Comparison of ENCODE assay signal across 8 cellular contexts in the genomic region with DNA sequence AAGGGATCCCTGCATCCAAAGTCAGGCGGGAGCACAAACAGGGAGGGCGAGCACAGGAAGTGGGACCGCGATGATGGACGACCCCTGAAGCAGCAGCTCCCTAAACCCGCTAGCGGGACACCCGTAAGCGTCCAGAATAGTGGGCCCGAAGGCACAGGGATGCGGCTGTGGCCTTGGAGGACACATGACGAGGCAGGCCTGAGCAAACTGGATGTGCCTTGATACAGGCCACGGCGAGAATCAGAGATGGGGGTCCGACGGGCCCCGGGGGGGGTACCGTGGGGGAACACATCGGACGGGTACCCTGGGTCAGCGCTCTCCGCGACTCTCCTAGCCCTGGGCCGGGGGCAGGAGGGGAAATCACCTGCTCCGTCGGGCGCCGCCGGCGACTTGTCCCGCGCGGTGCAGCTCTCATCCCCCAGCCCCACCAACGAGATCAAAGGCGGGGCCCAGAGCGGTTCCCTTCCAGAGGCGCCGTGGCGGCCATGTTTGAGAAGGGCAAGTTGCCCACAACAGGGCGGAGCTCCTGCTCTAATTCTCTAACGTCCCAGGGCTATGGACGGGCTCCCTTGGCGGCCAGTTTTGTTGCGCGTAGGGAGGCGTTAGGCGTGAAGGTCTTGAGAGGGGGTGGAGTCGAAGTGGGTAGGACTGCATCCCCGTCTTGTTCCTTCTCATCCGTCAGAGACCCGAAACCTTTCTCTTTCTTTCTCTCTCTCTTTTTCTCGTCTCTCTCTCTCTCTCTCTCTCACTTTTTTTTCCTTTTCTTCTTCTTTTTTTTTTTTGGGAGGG. TPM values are rescaled to one million over a fixed set of nuclear protein-coding genes. Genes with fewer than 3 reads are reported as not detected.
A peak's percentile ranks its signal among the peaks of the same experiment; 100 is the strongest.
DNase-seq lines count a peak whose midpoint lies in the region; ATAC-seq and TF ChIP-seq lines count a peak whose summit lies in the region.

CUEDC2 (minus strand) TSS at position 413 of the 789 bp plus-strand sequence. CDS start 7,386 bp downstream, outside the sequence.

- H3K36me3 ChIP-seq in osteoblast (ENCODE audit: insufficient read depth, low read length) (peaks cover 5% of the 10 kb centered on the region), thymus (ENCODE audit: control insufficient read depth, insufficient read depth) (no peaks in the 10 kb centered on the region)

- H4K20me1 ChIP-seq in osteoblast (ENCODE audit: insufficient read depth, low read length), result no peaks in the 10 kb centered on the region

- no peak for TF ChIP-seq CTCF in GM10266 (IDR thresholded peaks at IDR 0.05; ENCODE audit: control insufficient read depth, insufficient read depth, low read depth, missing control alignments)
- TF ChIP-seq CTCF in osteoblast (IDR thresholded peaks at IDR 0.05; ENCODE audit: extremely low read depth, low read depth, low read length), result no peak

- peaks cover 14% of the 10 kb centered on the region for H3K79me2 ChIP-seq in osteoblast (ENCODE audit: insufficient read depth, low read length)

- under 1% methylated on average over 52 of the region's 52 CpGs for WGBS in thymus

- H3K9me3 Mint-ChIP-seq in activated naive CD8-positive, alpha-beta T cell (ENCODE audit: low read depth), result no peaks in the 10 kb centered on the region

- peak within 1 kb of the TSS; percentile 90 for H3K27ac Mint-ChIP-seq in activated naive CD8-positive, alpha-beta T cell

- H3K27me3 ChIP-seq in osteoblast (ENCODE audit: insufficient read depth, low read length) (no peaks in the 10 kb centered on the region), thymus (ENCODE audit: control insufficient read depth, insufficient read depth) (peaks cover 2% of the 10 kb centered on the region)

- H3K9me3 ChIP-seq in osteoblast (ENCODE audit: low read depth, low read length) (no peaks in the 10 kb centered on the region), thymus (ENCODE audit: control insufficient read depth) (no peaks in the 10 kb centered on the region)

- peak within 1 kb of the TSS; percentile 77 for H3K27ac ChIP-seq in osteoblast (ENCODE audit: low read depth, low read length)
- H3K27ac ChIP-seq in thymus (ENCODE audit: low read depth), result peak within 1 kb of the TSS; percentile 74

- H3K36me3 Mint-ChIP-seq in activated naive CD8-positive, alpha-beta T cell, result peaks cover 2% of the 10 kb centered on the region

- peaks cover 51% of the 10 kb centered on the region for H3K4me1 Mint-ChIP-seq in activated naive CD8-positive, alpha-beta T cell (ENCODE audit: low read depth)

- peak; percentile 81 for ATAC-seq in HG02623 (IDR thresholded peaks at IDR 0.05; ENCODE audit: unreplicated experiment)

- peak; percentile 88 for DNase-seq in GM10266 (ENCODE audit: extremely low spot score)
- peak; percentile 70 for DNase-seq in NCI-H1105 (lab: John Stamatoyannopoulos, UW)
- peak; percentile 96 for DNase-seq in SKM-1 treated with dmso at 0.1 percent for 144 hours (lab: John Stamatoyannopoulos, UW; ENCODE audit: unreplicated experiment)
- peak; percentile 74 for DNase-seq in glomerular endothelial cell (ENCODE audit: extremely low read depth, low read depth, low spot score)
- DNase-seq in osteoblast (ENCODE audit: insufficient read length, low spot score, missing footprints), result peak; percentile 99

- H3K27me3 Mint-ChIP-seq in activated naive CD8-positive, alpha-beta T cell, result no peaks in the 10 kb centered on the region

- H3K4me3 ChIP-seq in osteoblast (ENCODE audit: insufficient read depth, low read length) (peak within 1 kb of the TSS; percentile 83), thymus (ENCODE audit: low read length) (peak within 1 kb of the TSS; percentile 95)

- peaks cover 34% of the 10 kb centered on the region for H3K4me1 ChIP-seq in osteoblast (ENCODE audit: insufficient read depth, low read length)
- H3K4me1 ChIP-seq in thymus (ENCODE audit: control insufficient read depth, insufficient read depth, low read length), result peaks cover 11% of the 10 kb centered on the region

- H2AFZ ChIP-seq in osteoblast (ENCODE audit: low read length), result peak within 1 kb of the TSS; percentile 91

- peak within 1 kb of the TSS; percentile 93 for H3K4me3 Mint-ChIP-seq in activated naive CD8-positive, alpha-beta T cell

- H3K4me2 ChIP-seq in osteoblast (ENCODE audit: insufficient read depth, low read length), result peak within 1 kb of the TSS; percentile 97

RNA-seq across cellular contexts. Expression of gene CUEDC2, which starts in this region (rescaled TPM):
- total RNA-seq in glomerular endothelial cell (94.6 and 97.6 TPM in 2 replicates), osteoblast (46.7 and 46.9 TPM in 2 replicates)
- 52.4 TPM for polyA plus RNA-seq in thymus

Comparison
In these comparisons a context has a peak if more than half of its experiments do, and no peak if none do; other contexts are left out.
1. Peak in every context shown above with its lines: DNase-seq, ATAC-seq, H3K4me3 ChIP-seq and H3K27ac ChIP-seq.